23 cellular contexts compared by ENCODE assay signal in genomic region chr11:134337051-134337450, GRCh38. TPM values are rescaled to one million over a fixed set of nuclear protein-coding genes. Genes with fewer than 3 reads are reported as not detected.
DNase-seq lines count a peak whose midpoint lies in the region; TF ChIP-seq lines count a peak whose summit lies in the region.
"Had no signal": no experiment of that assay in that cellular context is flagged by ENCODE, and none has a peak within 500 bp of the region (broad histone marks: within the 10 kb centered on the region; RNA-seq: fewer than 3 reads in every experiment).

No MANE protein-coding gene starts in this region.

- in situ Hi-C loops in GM13977 (cut with MboI; ENCODE audit: low pct_unique_long_range_greater_than_20kb, low sequenced_read_pairs, unreplicated experiment) = no loop called here

- no peak overlapping the region for H3K27ac ChIP-seq in esophagus muscularis mucosa (replicated peaks in 1 of 4)
- no peak overlapping the region for H3K27ac ChIP-seq in coronary artery
- H3K27ac ChIP-seq: 22Rv1, A549, BLaER1 had no signal

- intact Hi-C loops in esophagus muscularis mucosa (cut with DNase I) = loop anchor here (10.0 kb wide), 1 partner anchor 112 kb away; the partner anchor contains the start of genes NCAPD3 and VPS26B

- H3K4me3 ChIP-seq in esophagus muscularis mucosa (no peak overlapping the region), coronary artery (no peak overlapping the region)
- H3K4me3 ChIP-seq: A549, BLaER1 had no signal

- TF ChIP-seq CTCF in GM13977 (IDR thresholded peaks at IDR 0.05; ENCODE audit: extremely low read depth, insufficient read depth, missing control alignments) (no peak), esophagus muscularis mucosa (IDR thresholded peaks at IDR 0.05) (no peak), coronary artery (IDR thresholded peaks at IDR 0.05) (no peak)

- TF ChIP-seq EP300 in esophagus muscularis mucosa (IDR thresholded peaks at IDR 0.05) = no peak

- peak; percentile 5 for DNase-seq in AG20443 (ENCODE audit: low spot score)
- DNase-seq in GM13977 (ENCODE audit: low spot score) = peak; percentile 9
- DNase-seq in esophagus muscularis mucosa (ENCODE audit: extremely low spot score) = peak; percentile 90
- peak; percentile 6 for DNase-seq in mucosa of gallbladder (ENCODE audit: low spot score)
- DNase-seq in NCI-H2196 (lab: John Stamatoyannopoulos, UW; ENCODE audit: unreplicated experiment) = no peak
- no peak for DNase-seq in coronary artery (ENCODE audit: low spot score)
- no peak for DNase-seq in NCI-H1694 treated with DMSO at 0.1 percent for 48 hours (lab: John Stamatoyannopoulos, UW)
- DNase-seq: BE2C; C1 segment of cervical spinal cord; CD4-positive, alpha-beta memory T cell; CD4-positive, CD25-positive, alpha-beta regulatory T cell; CD8-positive, alpha-beta memory T cell; COR-L47; DMS 273 treated with DMSO at 0.1 percent for 48 hours; DMS153; DMS53; DMS79; DND-41; EL; GDM1 had no signal

- no peak for TF ChIP-seq POLR2A in esophagus muscularis mucosa (IDR thresholded peaks at IDR 0.05; ENCODE audit: low read depth)

- H3K36me3 ChIP-seq in esophagus muscularis mucosa = no peaks in the 10 kb centered on the region
- H3K36me3 ChIP-seq: BE2C, BLaER1 had no signal

- WGBS in esophagus muscularis mucosa = 85% methylated on average over 4 of the region's 4 CpGs

- H3K9me3 ChIP-seq in esophagus muscularis mucosa = no peaks in the 10 kb centered on the region
- H3K9me3 ChIP-seq: A549, BE2C, BLaER1 had no signal

- H3K4me1 ChIP-seq in esophagus muscularis mucosa = peaks cover 6 to 9% (median 8%) of the 10 kb centered on the region in 4 donors
- H3K4me1 ChIP-seq: A549, BE2C had no signal

- H3K27me3 ChIP-seq in esophagus muscularis mucosa = peaks cover 0 to 4% (median 0%) of the 10 kb centered on the region in 4 donors

RNA-seq across cellular contexts. Expression of gene GLB1L2, which starts 5.3 kb away (rescaled TPM):
- total RNA-seq in esophagus muscularis mucosa = 10 to 100 TPM in 3 of 4 donors, 1 to 10 TPM in 1; 7.1 to 13.1 (median 10.5) TPM
- total RNA-seq in mucosa of gallbladder = 8.8 TPM

Comparison
In these comparisons a context has a peak if more than half of its experiments do, and no peak if none do; other contexts are left out.
1. DNase-seq: peak in AG20443 (single experiment), GM13977 (single experiment), esophagus muscularis mucosa (single experiment) and mucosa of gallbladder (single experiment); none in NCI-H2196 (single experiment), coronary artery (single experiment) and NCI-H1694 treated with DMSO at 0.1 percent for 48 hours (single experiment).